Comparison of ENCODE assay signal across 8 cellular contexts in the genomic region with DNA sequence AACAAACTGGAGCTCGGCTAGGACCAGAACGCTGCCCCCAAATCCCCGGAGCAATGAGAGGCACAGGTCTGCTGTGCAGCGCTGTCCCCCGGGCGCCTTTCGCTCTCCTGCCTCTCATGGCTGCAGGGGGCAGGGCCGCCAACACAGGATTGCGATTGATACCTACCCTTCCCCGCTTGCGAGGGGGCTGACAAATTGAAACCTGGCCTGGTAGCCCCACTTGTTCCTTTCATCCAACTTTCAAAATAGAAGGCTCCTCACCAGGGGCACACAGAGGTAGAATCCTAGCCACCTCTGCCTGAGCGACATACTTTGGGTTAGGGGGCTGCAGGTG.
DNase-seq lines count a peak whose midpoint lies in the region; ATAC-seq and TF ChIP-seq lines count a peak whose summit lies in the region.

No MANE protein-coding gene starts in this region.

- H3K36me3 Mint-ChIP-seq in nephron progenitor cell (ENCODE audit: low read depth), result no peaks in the 10 kb centered on the region

- peaks cover 33% of the 10 kb centered on the region for H3K4me1 Mint-ChIP-seq in nephron progenitor cell

- H3K4me3 Mint-ChIP-seq in nephron progenitor cell, result peak overlapping the region; percentile 73

- no peak overlapping the region for H3K4me3 ChIP-seq in KMS-11 (IDR thresholded peaks at IDR 0.05; ENCODE audit: insufficient read depth, low read depth, low read length)

- H3K27ac Mint-ChIP-seq in nephron progenitor cell, result no peak overlapping the region

- H3K9me3 Mint-ChIP-seq in nephron progenitor cell, result no peaks in the 10 kb centered on the region

- no peak overlapping the region for H3K9ac ChIP-seq in KMS-11

- DNase-seq in effector CD4-positive, alpha-beta T cell, result peak; percentile 33
- DNase-seq in nephron progenitor cell (no peak), LoVo (ENCODE audit: low spot score) (no peak), RKO (ENCODE audit: low spot score) (no peak), NCI-H1694 treated with DMSO at 0.1 percent for 48 hours (lab: John Stamatoyannopoulos, UW) (no peak), HEK293T (ENCODE audit: extremely low spot score) (no peak)

- H3K36me3 ChIP-seq in KMS-11 (ENCODE audit: insufficient read depth), result no peaks in the 10 kb centered on the region

- POLR2A ChIA-PET in HEK293T (lab: Yijun Ruan, JAX), result interaction anchor here (2.0 to 2.3 kb wide), 2 partner anchors 37 to 66 kb away, joined by 10 to 16 read pairs; a partner anchor contains a TSS

- H3K4me2 ChIP-seq in KMS-11, result peak overlapping the region; percentile 93

- H3K4me1 ChIP-seq in KMS-11 (ENCODE audit: low read depth, poor library complexity, severe bottlenecking), result peaks cover 35% of the 10 kb centered on the region

- CTCF ChIA-PET in HEK293T (lab: Yijun Ruan, JAX), result interaction anchor here (0.6 kb wide), 1 partner anchor 98 kb away, joined by 3 read pairs; no protein-coding TSS in a partner anchor

- TF ChIP-seq CTCF in KMS-11 (conservative IDR thresholded peaks at IDR 0.05; ENCODE audit: low read depth, low read length) (no peak), nephron progenitor cell (IDR thresholded peaks at IDR 0.05) (no peak)

- H3K27me3 Mint-ChIP-seq in nephron progenitor cell (ENCODE audit: low read depth, poor library complexity), result no peaks in the 10 kb centered on the region

- peak; percentile 13 for ATAC-seq in GM21447 (IDR thresholded peaks at IDR 0.05; ENCODE audit: unreplicated experiment)

- H3K27me3 ChIP-seq in KMS-11 (ENCODE audit: insufficient read depth, low read depth), result no peaks in the 10 kb centered on the region

- peak overlapping the region; percentile 59; the same call in 1 of the 2 replicates for H2AFZ ChIP-seq in KMS-11 (ENCODE audit: low read depth)

- H4K20me1 ChIP-seq in KMS-11 (ENCODE audit: insufficient read depth), result no peaks in the 10 kb centered on the region

- no peaks in the 10 kb centered on the region for H3K79me2 ChIP-seq in KMS-11 (ENCODE audit: insufficient read depth, low read depth)

- H3K27ac ChIP-seq in KMS-11, result peak overlapping the region; percentile 38; the same call in 1 of the 2 replicates

TF ChIP-seq in HEK293T, 16 proteins besides CTCF, POLR2A, EP300 and RAD21:
- TF ChIP-seq CTBP1 (IDR thresholded peaks at IDR 0.05; ENCODE audit: borderline replicate concordance) (no peak), ELF4 (IDR thresholded peaks at IDR 0.05) (no peak), BHLHE40 (IDR thresholded peaks at IDR 0.05; ENCODE audit: borderline replicate concordance) (no peak), ARNT (IDR thresholded peaks at IDR 0.05) (no peak), TARDBP (IDR thresholded peaks at IDR 0.05) (no peak), LEF1 (IDR thresholded peaks at IDR 0.05; ENCODE audit: borderline replicate concordance) (no peak), FOXM1 (IDR thresholded peaks at IDR 0.05; ENCODE audit: borderline replicate concordance) (no peak), SP1 (IDR thresholded peaks at IDR 0.05) (no peak), FOXK2 (IDR thresholded peaks at IDR 0.05) (no peak)
- TF ChIP-seq, protein P1, sequence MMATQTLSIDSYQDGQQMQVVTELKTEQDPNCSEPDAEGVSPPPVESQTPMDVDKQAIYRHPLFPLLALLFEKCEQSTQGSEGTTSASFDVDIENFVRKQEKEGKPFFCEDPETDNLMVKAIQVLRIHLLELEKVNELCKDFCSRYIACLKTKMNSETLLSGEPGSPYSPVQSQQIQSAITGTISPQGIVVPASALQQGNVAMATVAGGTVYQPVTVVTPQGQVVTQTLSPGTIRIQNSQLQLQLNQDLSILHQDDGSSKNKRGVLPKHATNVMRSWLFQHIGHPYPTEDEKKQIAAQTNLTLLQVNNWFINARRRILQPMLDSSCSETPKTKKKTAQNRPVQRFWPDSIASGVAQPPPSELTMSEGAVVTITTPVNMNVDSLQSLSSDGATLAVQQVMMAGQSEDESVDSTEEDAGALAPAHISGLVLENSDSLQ (IDR thresholded peaks at IDR 0.05), result no peak
TF ChIP-seq in HEK293T: peak in this region for 0.
